9 cellular contexts compared by ENCODE assay signal in genomic region chr14:77088219-77088618, GRCh38. TPM values are rescaled to one million over a fixed set of nuclear protein-coding genes. Genes with fewer than 3 reads are reported as not detected.
A peak's percentile ranks its signal among the peaks of the same experiment; 100 is the strongest.
DNase-seq lines count a peak whose midpoint lies in the region; ATAC-seq and TF ChIP-seq lines count a peak whose summit lies in the region.
"Had no signal": no experiment of that assay in that cellular context is flagged by ENCODE, and none has a peak within 500 bp of the region (broad histone marks: within the 10 kb centered on the region; RNA-seq: fewer than 3 reads in every experiment).

No MANE protein-coding gene starts in this region.

- no peaks in the 10 kb centered on the region for H3K79me2 ChIP-seq in mesendoderm (ENCODE audit: control insufficient read depth, insufficient read depth, low read length)

- no peak overlapping the region for H3K9ac ChIP-seq in mesendoderm (ENCODE audit: low read length)

- WGBS in mesendoderm (ENCODE audit: extremely low coverage, insufficient coverage, low lambda C conversion rate), result no CpG with 5 or more reads among the region's 5 CpGs
- WGBS in esophagus muscularis mucosa, result 69% methylated on average over 5 of the region's 5 CpGs

- no peaks in the 10 kb centered on the region for H3K36me3 ChIP-seq in CD4-positive, alpha-beta memory T cell (ENCODE audit: insufficient read depth, low read length)
- H3K36me3 ChIP-seq in mesendoderm (ENCODE audit: control insufficient read depth, insufficient read depth, low read length) (no peaks in the 10 kb centered on the region), SJCRH30 (no peaks in the 10 kb centered on the region), esophagus muscularis mucosa (no peaks in the 10 kb centered on the region)

- H3K79me1 ChIP-seq in mesendoderm (ENCODE audit: low read length), result no peaks in the 10 kb centered on the region

- POLR2A ChIA-PET in CD4-positive, alpha-beta memory T cell (lab: Charles Lee; ENCODE audit: partially characterized antibody), result no interaction called here
- POLR2A ChIA-PET in activated CD8-positive, alpha-beta T cell treated with anti-CD3 and anti-CD28 coated beads, Interleukin-2, amount 10 ng/mL, durations not matched to agents 7 days and 5 days (lab: Charles Lee), result interaction anchor here (0.5 kb wide), 1 partner anchor 13 kb away, joined by 3 read pairs; no protein-coding TSS in a partner anchor

- no peak overlapping the region for H3K4ac ChIP-seq in mesendoderm (ENCODE audit: low read depth, low read length)

- H3K18ac ChIP-seq in mesendoderm (ENCODE audit: low read length), result peak overlapping the region; percentile 94

- no peak for ATAC-seq in activated CD8-positive, alpha-beta T cell treated with anti-CD3 and anti-CD28 coated beads, Interleukin-2, amount 10 ng/mL, durations not matched to agents 7 days and 5 days

- H3K27me3 Mint-ChIP-seq in CD4-positive, alpha-beta memory T cell, result peaks cover 2 to 9% of the 10 kb centered on the region in 2 donors
- peaks cover 3% of the 10 kb centered on the region for H3K27me3 Mint-ChIP-seq in activated CD8-positive, alpha-beta T cell treated with anti-CD3 and anti-CD28 coated beads, Interleukin-2, amount 10 ng/mL, durations not matched to agents 7 days and 5 days (ENCODE audit: low read depth)

- intact Hi-C loops in CD4-positive, alpha-beta memory T cell (cut with micrococcal nuclease), result no loop called here
- intact Hi-C loops in esophagus muscularis mucosa (cut with DNase I), result no loop called here

- H3K4me1 ChIP-seq in CD4-positive, alpha-beta memory T cell (ENCODE audit: insufficient read depth, low read length), result peaks cover 17% of the 10 kb centered on the region
- H3K4me1 ChIP-seq in mesendoderm (ENCODE audit: control insufficient read depth, low read depth, low read length) (peaks cover 15% of the 10 kb centered on the region), SJCRH30 (no peaks in the 10 kb centered on the region), esophagus muscularis mucosa (no peaks in the 10 kb centered on the region)

- CTCF ChIA-PET in CD4-positive, alpha-beta memory T cell (lab: Charles Lee; ENCODE audit: partially characterized antibody), result interaction anchor here (1.5 to 14.9 kb wide), 3 partner anchors 17 to 215 kb away, joined by 3 to 186 read pairs (median 24); no protein-coding TSS in a partner anchor
- CTCF ChIA-PET in activated CD8-positive, alpha-beta T cell treated with anti-CD3 and anti-CD28 coated beads, Interleukin-2, amount 10 ng/mL, durations not matched to agents 7 days and 5 days (lab: Charles Lee), result interaction anchor here (4.0 kb wide), 1 partner anchor 18 kb away, joined by 48 read pairs; no protein-coding TSS in a partner anchor

- H3K4me1 Mint-ChIP-seq in CD4-positive, alpha-beta memory T cell, result peaks cover 4 to 19% (median 8%) of the 10 kb centered on the region in 4 donors
- peaks cover 4% of the 10 kb centered on the region for H3K4me1 Mint-ChIP-seq in activated CD8-positive, alpha-beta T cell treated with anti-CD3 and anti-CD28 coated beads, Interleukin-2, amount 10 ng/mL, durations not matched to agents 7 days and 5 days (ENCODE audit: low read depth)

- H3K27me3 ChIP-seq in CD4-positive, alpha-beta memory T cell (ENCODE audit: insufficient read depth, low read length), result no peaks in the 10 kb centered on the region
- no peaks in the 10 kb centered on the region for H3K27me3 ChIP-seq in mesendoderm (ENCODE audit: insufficient read depth, low read length, poor library complexity)
- no peaks in the 10 kb centered on the region for H3K27me3 ChIP-seq in SJCRH30
- no peaks in the 10 kb centered on the region for H3K27me3 ChIP-seq in esophagus muscularis mucosa

- no peak overlapping the region for H4K5ac ChIP-seq in mesendoderm (ENCODE audit: low read length)

- H2BK120ac ChIP-seq in mesendoderm (ENCODE audit: low read depth, low read length), result no peak overlapping the region

- peaks cover 6 to 18% (median 12%) of the 10 kb centered on the region in 8 donors for H3K9me3 Mint-ChIP-seq in CD4-positive, alpha-beta memory T cell
- peaks cover 14% of the 10 kb centered on the region for H3K9me3 Mint-ChIP-seq in activated CD8-positive, alpha-beta T cell treated with anti-CD3 and anti-CD28 coated beads, Interleukin-2, amount 10 ng/mL, durations not matched to agents 7 days and 5 days (ENCODE audit: insufficient read depth)

- H3K27ac ChIP-seq in CD4-positive, alpha-beta memory T cell (ENCODE audit: low read depth, low read length), result no peak overlapping the region
- H3K27ac ChIP-seq in mesendoderm (ENCODE audit: low read depth, low read length) (peak overlapping the region; percentile 46), SJCRH30 (no peak overlapping the region), esophagus muscularis mucosa (replicated peaks in 1 of 4) (no peak overlapping the region)
- H3K27ac ChIP-seq: SK-N-MC had no signal

- H4K8ac ChIP-seq in mesendoderm (ENCODE audit: low read depth, low read length), result no peak overlapping the region

- H2AK5ac ChIP-seq in mesendoderm (ENCODE audit: low read length), result no peak overlapping the region

- TF ChIP-seq POLR2A in esophagus muscularis mucosa (IDR thresholded peaks at IDR 0.05; ENCODE audit: low read depth), result no peak

- no peak overlapping the region for H3K23ac ChIP-seq in mesendoderm (ENCODE audit: low read length)

- peaks cover 0 to 4% of the 10 kb centered on the region in 2 donors for H3K9me3 ChIP-seq in CD4-positive, alpha-beta memory T cell (ENCODE audit: control insufficient read depth in 1 of 2, low read length in 2 of 2)
- H3K9me3 ChIP-seq in SJCRH30 (replicated peaks) (peaks cover 6% of the 10 kb centered on the region; the same call in 1 of the 2 replicates), esophagus muscularis mucosa (peaks cover 0 to 13% (median 9%) of the 10 kb centered on the region in 4 donors)

- TF ChIP-seq EP300 in esophagus muscularis mucosa (IDR thresholded peaks at IDR 0.05), result no peak

- H3K4me3 Mint-ChIP-seq in CD4-positive, alpha-beta memory T cell, result no peak overlapping the region
- no peak overlapping the region for H3K4me3 Mint-ChIP-seq in activated CD8-positive, alpha-beta T cell treated with anti-CD3 and anti-CD28 coated beads, Interleukin-2, amount 10 ng/mL, durations not matched to agents 7 days and 5 days

- H2BK15ac ChIP-seq in mesendoderm (replicated peaks; ENCODE audit: low read depth), result peak overlapping the region; percentile 94

- no peak for TF ChIP-seq CTCF in esophagus muscularis mucosa (IDR thresholded peaks at IDR 0.05)

- peaks cover 4 to 9% of the 10 kb centered on the region in 2 donors for H3K36me3 Mint-ChIP-seq in CD4-positive, alpha-beta memory T cell
- peaks cover 3% of the 10 kb centered on the region for H3K36me3 Mint-ChIP-seq in activated CD8-positive, alpha-beta T cell treated with anti-CD3 and anti-CD28 coated beads, Interleukin-2, amount 10 ng/mL, durations not matched to agents 7 days and 5 days (ENCODE audit: low read depth)

- peak overlapping the region in 4 of 7 donors; percentile 13 to 83 (median 36) for H3K27ac Mint-ChIP-seq in CD4-positive, alpha-beta memory T cell
- H3K27ac Mint-ChIP-seq in activated CD8-positive, alpha-beta T cell treated with anti-CD3 and anti-CD28 coated beads, Interleukin-2, amount 10 ng/mL, durations not matched to agents 7 days and 5 days, result no peak overlapping the region

- DNase-seq in CD4-positive, alpha-beta memory T cell, result peak in 2 of 5 donors; percentile 12 to 19
- DNase-seq in NCI-H1417 treated with DMSO at 0.1 percent for 48 hours (lab: John Stamatoyannopoulos, UW) (peak; percentile 64), T47D (ENCODE audit: low read depth in 1 of 2, low spot score in 1 of 2) (peak; percentile 65 to 99), mesendoderm (peak; percentile 99), medulla oblongata (ENCODE audit: extremely low spot score) (no peak), SJCRH30 (no peak), esophagus muscularis mucosa (ENCODE audit: extremely low spot score) (no peak)
- no peak for DNase-seq in activated CD8-positive, alpha-beta T cell treated with anti-CD3 and anti-CD28 coated beads, Interleukin-2, amount 10 ng/mL, durations not matched to agents 7 days and 5 days

- in situ Hi-C loops in T47D (cut with HindIII; ENCODE audit: low pct_unique_long_range_greater_than_20kb, low sequenced_read_pairs), result no loop called here

- H3K4me2 ChIP-seq in mesendoderm (ENCODE audit: low read length), result no peak overlapping the region

- no peak overlapping the region for H3K4me3 ChIP-seq in CD4-positive, alpha-beta memory T cell (ENCODE audit: low read length in 2 of 2)
- H3K4me3 ChIP-seq in mesendoderm (ENCODE audit: low read length) (no peak overlapping the region), SJCRH30 (no peak overlapping the region), esophagus muscularis mucosa (no peak overlapping the region)
- H3K4me3 ChIP-seq: SK-N-MC had no signal

- H3K56ac ChIP-seq in mesendoderm (ENCODE audit: low read length), result no peak overlapping the region

- no peak overlapping the region for H2BK5ac ChIP-seq in mesendoderm (ENCODE audit: low read length)

RNA-seq across cellular contexts. Expression of gene CIPC, which starts 9.8 kb away (rescaled TPM):
- total RNA-seq in CD4-positive, alpha-beta memory T cell, result 10 to 100 TPM; 18.6 to 21.5 TPM
- 1 to 10 TPM; 5.4 to 7.1 TPM for polyA plus RNA-seq in CD4-positive, alpha-beta memory T cell
- 12.6 TPM for polyA plus RNA-seq in mesendoderm (2013, experiment 1 of 2)
- 13.2 TPM for polyA plus RNA-seq in mesendoderm (2013, experiment 2 of 2)
- 13.2 and 14.0 TPM in 2 replicates for total RNA-seq in SJCRH30 (2014; rRNA removed; shearing (Covaris generic))
- total RNA-seq in esophagus muscularis mucosa, result 10 to 100 TPM; 37.1 to 63.0 (median 46.5) TPM
- total RNA-seq in activated CD8-positive, alpha-beta T cell treated with anti-CD3 and anti-CD28 coated beads, Interleukin-2, amount 10 ng/mL, durations not matched to agents 7 days and 5 days, result 10 to 100 TPM; 11.4 to 11.7 TPM

RNA-seq across cellular contexts. Expression of gene ZDHHC22, which starts 53.4 kb away (rescaled TPM):
- total RNA-seq in CD4-positive, alpha-beta memory T cell, result not detected
- not detected for polyA plus RNA-seq in CD4-positive, alpha-beta memory T cell
- polyA plus RNA-seq in mesendoderm (2013, experiment 1 of 2), result 9.1 TPM
- 10.0 TPM for polyA plus RNA-seq in mesendoderm (2013, experiment 2 of 2)
- total RNA-seq in SJCRH30 (2014; rRNA removed; shearing (Covaris generic)), result 12.1 and 13.4 TPM in 2 replicates
- under 1 TPM in 1 of 4 donors, not detected in 3; 0.13 TPM for total RNA-seq in esophagus muscularis mucosa
- not detected for total RNA-seq in activated CD8-positive, alpha-beta T cell treated with anti-CD3 and anti-CD28 coated beads, Interleukin-2, amount 10 ng/mL, durations not matched to agents 7 days and 5 days

RNA-seq across cellular contexts. Expression of gene IRF2BPL, which starts 59.7 kb away (rescaled TPM):
- 10 to 100 TPM; 36.6 to 37.7 TPM for total RNA-seq in CD4-positive, alpha-beta memory T cell
- polyA plus RNA-seq in CD4-positive, alpha-beta memory T cell, result 1 to 10 TPM; 1.2 to 3.8 TPM
- 15.8 TPM for polyA plus RNA-seq in mesendoderm (2013, experiment 1 of 2)
- polyA plus RNA-seq in mesendoderm (2013, experiment 2 of 2), result 15.9 TPM
- total RNA-seq in SJCRH30 (2014; rRNA removed; shearing (Covaris generic)), result 21.7 and 23.5 TPM in 2 replicates
- 100 to 1,000 TPM in 1 of 4 donors, 10 to 100 TPM in 3; 58.6 to 105 (median 98.4) TPM for total RNA-seq in esophagus muscularis mucosa
- total RNA-seq in activated CD8-positive, alpha-beta T cell treated with anti-CD3 and anti-CD28 coated beads, Interleukin-2, amount 10 ng/mL, durations not matched to agents 7 days and 5 days, result 10 to 100 TPM; 34.5 to 35.6 TPM

Comparison
In these comparisons a context has a peak if more than half of its experiments do, and no peak if none do; other contexts are left out.
1. DNase-seq: peak in NCI-H1417 treated with DMSO at 0.1 percent for 48 hours (single experiment), T47D (2 of 2) and mesendoderm (single experiment); none in medulla oblongata (single experiment), SJCRH30 (0 of 2), esophagus muscularis mucosa (single experiment) and activated CD8-positive, alpha-beta T cell treated with anti-CD3 and anti-CD28 coated beads, Interleukin-2, amount 10 ng/mL, durations not matched to agents 7 days and 5 days (single experiment).
2. RNA of gene ZDHHC22, which starts 53.4 kb away (total RNA-seq): 12.1 to 13.4 TPM in SJCRH30; not detected in CD4-positive, alpha-beta memory T cell, 0.13 TPM in esophagus muscularis mucosa and not detected in activated CD8-positive, alpha-beta T cell treated with anti-CD3 and anti-CD28 coated beads, Interleukin-2, amount 10 ng/mL, durations not matched to agents 7 days and 5 days; every median in the first group is over 10 times any median in the second.